ENCODE assay signal across 14 cellular contexts in the genomic region with DNA sequence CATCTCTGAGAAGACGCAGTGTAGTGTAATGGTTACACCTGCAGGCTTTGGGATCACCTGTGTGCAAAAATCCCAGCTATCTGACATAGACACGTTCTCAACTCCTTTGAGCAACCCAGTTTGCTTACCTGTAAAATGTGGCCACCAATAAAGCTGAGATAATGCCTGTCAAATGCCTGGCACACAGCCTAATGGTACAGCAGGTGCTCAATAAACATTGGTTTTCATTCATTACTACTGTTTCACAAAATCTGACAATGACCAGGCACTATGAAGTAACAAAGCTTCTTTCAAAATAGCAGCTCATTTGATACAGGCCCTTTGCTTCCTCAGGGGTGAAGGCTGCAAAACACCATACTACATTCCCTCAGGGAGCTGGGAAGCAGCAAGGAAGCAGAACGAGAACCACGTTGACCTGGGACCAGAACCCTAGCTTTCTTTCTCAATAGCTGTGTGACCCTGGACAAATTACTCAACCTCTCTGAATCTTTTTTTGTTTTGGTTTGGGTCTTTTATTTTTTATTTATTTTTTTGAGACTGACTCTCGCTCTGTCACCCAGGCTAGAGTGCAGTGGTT. TPM values are rescaled to one million over a fixed set of nuclear protein-coding genes. Genes with fewer than 3 reads are reported as not detected.
DNase-seq lines count a peak whose midpoint lies in the region; ATAC-seq, FAIRE-seq and TF ChIP-seq lines count a peak whose summit lies in the region.
"Had no signal": no experiment of that assay in that cellular context is flagged by ENCODE, and none has a peak within 500 bp of the region (broad histone marks: within the 10 kb centered on the region; RNA-seq: fewer than 3 reads in every experiment).

No MANE protein-coding gene starts in this region.

- TF ChIP-seq EP300 in K562 (IDR thresholded peaks at IDR 0.05; ENCODE audit: low read length) (no peak), stomach (IDR thresholded peaks at IDR 0.05) (no peak)

- H3K4me2 ChIP-seq in K562 (ENCODE audit: insufficient read depth, low read length): no peak overlapping the region

- no peak overlapping the region for H3K4me3 ChIP-seq in K562
- H3K4me3 ChIP-seq in stomach: no peak overlapping the region
- no peak overlapping the region for H3K4me3 ChIP-seq in heart right ventricle
- no peak overlapping the region for H3K4me3 ChIP-seq in Peyer's patch
- H3K4me3 ChIP-seq: ovary had no signal

- intact Hi-C loops in activated CD4-positive, alpha-beta memory T cell treated with anti-CD3 and anti-CD28 coated beads for 36 hours (cut with micrococcal nuclease): no loop called here
- intact Hi-C loops in K562 (cut with micrococcal nuclease) (no loop called here), stomach (cut with DNase I; ENCODE audit: low total_unique reads) (no loop called here), heart right ventricle (cut with DNase I) (no loop called here)

- TF ChIP-seq CTCF in K562 (IDR thresholded peaks at IDR 0.05 in 2 of 3, conservative IDR thresholded peaks at IDR 0.05 in 1 of 3; ENCODE audit: insufficient read depth in 2 of 3, low read depth in 1 of 3, low read length in 3 of 3): no peak
- no peak for TF ChIP-seq CTCF in stomach (IDR thresholded peaks at IDR 0.05)
- no peak for TF ChIP-seq CTCF in heart right ventricle (IDR thresholded peaks at IDR 0.05)
- TF ChIP-seq CTCF in Peyer's patch (IDR thresholded peaks at IDR 0.05): no peak

- H3K4me3 Mint-ChIP-seq in activated CD4-positive, alpha-beta memory T cell treated with anti-CD3 and anti-CD28 coated beads, Interleukin-2, amount 10 ng/mL, durations not matched to agents 7 days and 5 days: no peak overlapping the region
- no peak overlapping the region for H3K4me3 Mint-ChIP-seq in activated CD4-positive, alpha-beta memory T cell treated with anti-CD3 and anti-CD28 coated beads for 36 hours

- in situ Hi-C loops in K562 (cut with MboI): loop anchor here (5.0 kb wide), 1 partner anchor 74 kb away; a partner anchor contains a TSS

- CTCF ChIA-PET in activated CD4-positive, alpha-beta memory T cell treated with anti-CD3 and anti-CD28 coated beads, Interleukin-2, amount 10 ng/mL, durations not matched to agents 7 days and 5 days (lab: Charles Lee): interaction anchor here (1.8 kb wide), 1 partner anchor 57 kb away, joined by 7 read pairs; no protein-coding TSS in a partner anchor
- CTCF ChIA-PET in activated CD4-positive, alpha-beta memory T cell treated with anti-CD3 and anti-CD28 coated beads for 36 hours (lab: Charles Lee): interaction anchor here (0.6 to 2.1 kb wide), 6 partner anchors 15 to 204 kb away, joined by 3 to 5 read pairs (median 4); no protein-coding TSS in a partner anchor
- CTCF ChIA-PET in K562 (lab: Yijun Ruan, JAX; ENCODE audit: low intra/inter-chr PET ratio): no interaction called here

- H3K36me3 Mint-ChIP-seq in activated CD4-positive, alpha-beta memory T cell treated with anti-CD3 and anti-CD28 coated beads, Interleukin-2, amount 10 ng/mL, durations not matched to agents 7 days and 5 days (ENCODE audit: low read depth): peaks cover 2% of the 10 kb centered on the region
- peaks cover 3% of the 10 kb centered on the region for H3K36me3 Mint-ChIP-seq in activated CD4-positive, alpha-beta memory T cell treated with anti-CD3 and anti-CD28 coated beads for 36 hours

- 87% methylated on average over 5 of the region's 5 CpGs for WGBS in K562 (ENCODE audit: insufficient coverage, low coverage, missing lambda C conversion rate)
- WGBS in stomach, 5 donors: 68 to 80% (median 74%) methylated on average over 5 of the region's 5 CpGs
- 81 to 85% methylated on average over 5 of the region's 5 CpGs for WGBS in heart right ventricle, 2 donors

- no peaks in the 10 kb centered on the region for H3K27me3 ChIP-seq in K562 (ENCODE audit: control insufficient read depth in 2 of 2, insufficient read depth in 2 of 2, low read length in 2 of 2)
- H3K27me3 ChIP-seq in stomach: no peaks in the 10 kb centered on the region
- no peaks in the 10 kb centered on the region for H3K27me3 ChIP-seq in heart right ventricle
- H3K27me3 ChIP-seq in Peyer's patch: no peaks in the 10 kb centered on the region
- H3K27me3 ChIP-seq: ovary had no signal

- H3K4me1 ChIP-seq in K562 (replicated peaks in 1 of 2; ENCODE audit: control insufficient read depth in 2 of 2, insufficient read depth in 2 of 2, low read length in 2 of 2): peaks cover 17 to 43% of the 10 kb centered on the region in 2 experiments; a peak in 4 of 5 replicates
- peaks cover 20 to 70% (median 60%) of the 10 kb centered on the region in 4 donors for H3K4me1 ChIP-seq in stomach
- H3K4me1 ChIP-seq in heart right ventricle: peaks cover 17 to 49% (median 32%) of the 10 kb centered on the region in 9 donors
- H3K4me1 ChIP-seq in Peyer's patch: peaks cover 0 to 11% (median 4%) of the 10 kb centered on the region in 4 donors

- H3K27ac Mint-ChIP-seq in activated CD4-positive, alpha-beta memory T cell treated with anti-CD3 and anti-CD28 coated beads, Interleukin-2, amount 10 ng/mL, durations not matched to agents 7 days and 5 days: peak overlapping the region; percentile 57
- H3K27ac Mint-ChIP-seq in activated CD4-positive, alpha-beta memory T cell treated with anti-CD3 and anti-CD28 coated beads for 36 hours: no peak overlapping the region

- DNase-seq in activated CD4-positive, alpha-beta memory T cell treated with anti-CD3 and anti-CD28 coated beads, Interleukin-2, amount 10 ng/mL, durations not matched to agents 7 days and 5 days: no peak
- DNase-seq in activated CD4-positive, alpha-beta memory T cell treated with anti-CD3 and anti-CD28 coated beads for 36 hours: no peak
- DNase-seq in NCI-H146 treated with DMSO at 0.1 percent for 48 hours (lab: John Stamatoyannopoulos, UW; ENCODE audit: unreplicated experiment) (peak; percentile 75), K562 (ENCODE audit: extremely low read depth in 1 of 4, low spot score in 3 of 4) (no peak), stomach (no peak), heart right ventricle (no peak), Peyer's patch (no peak), NCI-H82 (lab: John Stamatoyannopoulos, UW) (no peak)
- DNase-seq: activated CD4-positive, CD25-positive, alpha-beta regulatory T cell treated with anti-CD3 and anti-CD28 coated beads, Interleukin-2, amount 50 U/mL, for 72 hours; activated naive CD4-positive, alpha-beta T cell; C1 segment of cervical spinal cord; KG1; ovary had no signal

- H3K27ac ChIP-seq in K562 (ENCODE audit: extremely low read depth, low read depth, low read length): no peak overlapping the region
- peak overlapping the region in 3 of 5 donors; percentile 33 to 68 (median 49) for H3K27ac ChIP-seq in stomach
- H3K27ac ChIP-seq in heart right ventricle: no peak overlapping the region
- H3K27ac ChIP-seq in Peyer's patch: no peak overlapping the region
- H3K27ac ChIP-seq: ovary had no signal

- no peak for TF ChIP-seq RAD21 in K562 (CRISPR knock-in tag; conservative IDR thresholded peaks at IDR 0.05 in 1 of 2, IDR thresholded peaks at IDR 0.05 in 1 of 2)

- no peak overlapping the region for H2AFZ ChIP-seq in K562 (ENCODE audit: low read depth, low read length)

- H3K9ac ChIP-seq in K562 (ENCODE audit: insufficient read depth in 1 of 2, low read depth in 2 of 2, low read length in 2 of 2): no peak overlapping the region

- POLR2A ChIA-PET in activated CD4-positive, alpha-beta memory T cell treated with anti-CD3 and anti-CD28 coated beads, Interleukin-2, amount 10 ng/mL, durations not matched to agents 7 days and 5 days (lab: Charles Lee): interaction anchor here (0.8 kb wide), 1 partner anchor 44 kb away, joined by 3 read pairs; no protein-coding TSS in a partner anchor
- POLR2A ChIA-PET in activated CD4-positive, alpha-beta memory T cell treated with anti-CD3 and anti-CD28 coated beads for 36 hours (lab: Charles Lee): interaction anchor here (0.6 kb wide), 1 partner anchor 124 kb away, joined by 4 read pairs; no protein-coding TSS in a partner anchor
- POLR2A ChIA-PET in K562 (lab: Yijun Ruan, JAX): interaction anchor here (1.0 to 1.7 kb wide), 5 partner anchors 9 to 38 kb away, joined by 3 to 5 read pairs (median 4); a partner anchor contains a TSS

- peaks cover 13% of the 10 kb centered on the region for H4K20me1 ChIP-seq in K562 (replicated peaks; ENCODE audit: control insufficient read depth, insufficient read depth, low read length)

- no peak for FAIRE-seq in K562 (lab: Jason Lieb, UNC)

- H3K36me3 ChIP-seq in K562 (ENCODE audit: control insufficient read depth, insufficient read depth, low read length) (peaks cover 66% of the 10 kb centered on the region; the same call in 2 of the 3 replicates), stomach (peaks cover 0 to 11% (median under 1%) of the 10 kb centered on the region in 4 donors), heart right ventricle (peaks cover 0 to 8% (median 0%) of the 10 kb centered on the region in 9 donors), Peyer's patch (peaks cover 0 to 1% (median 0%) of the 10 kb centered on the region in 3 donors)
- H3K36me3 ChIP-seq: ovary had no signal

- no TSS peak for BruUV-seq in K562 (replicated peaks; lab: Mats Ljungman, UMichigan)

- TF ChIP-seq POLR2A in K562 (conservative IDR thresholded peaks at IDR 0.05) (no peak), stomach (IDR thresholded peaks at IDR 0.05) (no peak), Peyer's patch (IDR thresholded peaks at IDR 0.05) (no peak)

- H3K79me2 ChIP-seq in K562 (ENCODE audit: control insufficient read depth, insufficient read depth, low read length): peaks cover 92% of the 10 kb centered on the region

- ATAC-seq in K562 (no peak), heart right ventricle (no peak)
- ATAC-seq: esophagus mucosa had no signal

- no peaks in the 10 kb centered on the region for H3K27me3 Mint-ChIP-seq in activated CD4-positive, alpha-beta memory T cell treated with anti-CD3 and anti-CD28 coated beads, Interleukin-2, amount 10 ng/mL, durations not matched to agents 7 days and 5 days
- H3K27me3 Mint-ChIP-seq in activated CD4-positive, alpha-beta memory T cell treated with anti-CD3 and anti-CD28 coated beads for 36 hours: no peaks in the 10 kb centered on the region

- no peaks in the 10 kb centered on the region for H3K9me1 ChIP-seq in K562 (ENCODE audit: control insufficient read depth, insufficient read depth, low read length)

- peaks cover 17% of the 10 kb centered on the region for H3K4me1 Mint-ChIP-seq in activated CD4-positive, alpha-beta memory T cell treated with anti-CD3 and anti-CD28 coated beads, Interleukin-2, amount 10 ng/mL, durations not matched to agents 7 days and 5 days
- H3K4me1 Mint-ChIP-seq in activated CD4-positive, alpha-beta memory T cell treated with anti-CD3 and anti-CD28 coated beads for 36 hours (ENCODE audit: low read depth): peaks cover 32% of the 10 kb centered on the region

- H3K9me3 ChIP-seq in K562 (replicated peaks; ENCODE audit: control insufficient read depth, insufficient read depth, low read depth, low read length) (peaks cover 9% of the 10 kb centered on the region; the same call in 1 of the 2 replicates), stomach (no peaks in the 10 kb centered on the region), heart right ventricle (no peaks in the 10 kb centered on the region), Peyer's patch (no peaks in the 10 kb centered on the region)
- H3K9me3 ChIP-seq: ovary had no signal

- no peaks in the 10 kb centered on the region for H3K9me3 Mint-ChIP-seq in activated CD4-positive, alpha-beta memory T cell treated with anti-CD3 and anti-CD28 coated beads, Interleukin-2, amount 10 ng/mL, durations not matched to agents 7 days and 5 days
- H3K9me3 Mint-ChIP-seq in activated CD4-positive, alpha-beta memory T cell treated with anti-CD3 and anti-CD28 coated beads for 36 hours: no peaks in the 10 kb centered on the region

RNA-seq across cellular contexts. Expression of a gene that starts 4.8 kb away (rescaled TPM):
- 10 to 100 TPM; 29.7 to 33.9 TPM for total RNA-seq in activated CD4-positive, alpha-beta memory T cell treated with anti-CD3 and anti-CD28 coated beads, Interleukin-2, amount 10 ng/mL, durations not matched to agents 7 days and 5 days
- 10 to 100 TPM; 52.8 to 63.4 TPM for total RNA-seq in activated CD4-positive, alpha-beta memory T cell treated with anti-CD3 and anti-CD28 coated beads for 36 hours
- total RNA-seq in K562 (2011; cell fraction: chromatin; rRNA removed; ENCODE audit: low replicate concordance): 70.0 and 135 TPM in 2 replicates
- 74.5 and 92.1 TPM in 2 replicates for total RNA-seq in K562 (2011; cell fraction: nucleolus; rRNA removed)
- total RNA-seq in K562 (2011; cell fraction: nucleoplasm; rRNA removed): 76.8 and 107 TPM in 2 replicates
- total RNA-seq in K562 (2014; rRNA removed): 173 and 213 TPM in 2 replicates
- 32.6 and 38.7 TPM in 2 replicates for total RNA-seq in K562 (2014; rRNA removed; fragmentation: Illumina TruSeq; extraction: Trizol)
- total RNA-seq in K562 (2015; rRNA removed; fragmentation: Illumina TruSeq; extraction: Trizol): 48.4 and 56.1 TPM in 2 replicates
- total RNA-seq in K562 (2021): 123 and 150 TPM in 2 replicates
- 79.3 and 88.9 TPM in 2 replicates for polyA plus RNA-seq in K562 (2011; rRNA removed)
- 175 and 283 TPM in 2 replicates for polyA plus RNA-seq in K562 (2011; cell fraction: cytosol; rRNA removed)
- 85.0 and 101 TPM in 2 replicates for polyA plus RNA-seq in K562 (2011; cell fraction: nucleus; rRNA removed)
- 96.6 and 100 TPM in 2 replicates for polyA plus RNA-seq in K562 (2012)
- polyA plus RNA-seq in K562 (2014; fragmentation: Illumina TruSeq; extraction: Trizol): 49.0 and 66.3 TPM in 2 replicates
- polyA plus RNA-seq in K562 (2014; fragmentation: Nextera tagmentation; extraction: Ambion mirVana): 10 to 100 TPM; 41.5 to 81.1 TPM
- 243 and 273 TPM in 2 replicates for polyA plus RNA-seq in K562 (2014; rRNA removed)
- polyA minus RNA-seq in K562 (2011; rRNA and poly(A)+ RNA removed): 10.6 and 11.8 TPM in 2 replicates
- 19.8 and 22.7 TPM in 2 replicates for polyA minus RNA-seq in K562 (2011; cell fraction: cytosol; rRNA and poly(A)+ RNA removed)
- 10.8 and 13.7 TPM in 2 replicates for polyA minus RNA-seq in K562 (2011; cell fraction: nucleus; rRNA and poly(A)+ RNA removed)
- total RNA-seq in stomach: 100 to 1,000 TPM in 1 of 5 donors, 10 to 100 TPM in 3, 1 to 10 TPM in 1; 4.7 to 218 (median 28.1) TPM
- 100 to 1,000 TPM in 2 of 3 donors, 10 to 100 TPM in 1; 54.4 to 117 (median 104) TPM for polyA plus RNA-seq in stomach
- 10 to 100 TPM; 44.2 to 75.0 (median 55.6) TPM for total RNA-seq in heart right ventricle
- polyA plus RNA-seq in heart right ventricle: 100 to 1,000 TPM; 136 to 288 TPM
- 10 to 100 TPM; 18.2 to 61.4 (median 49.3) TPM for total RNA-seq in Peyer's patch

RNA-seq across cellular contexts. Expression of a gene that starts 25.4 kb away (rescaled TPM):
- under 1 TPM in 1 of 2 experiments, not detected in 1; 0.08 TPM for total RNA-seq in activated CD4-positive, alpha-beta memory T cell treated with anti-CD3 and anti-CD28 coated beads, Interleukin-2, amount 10 ng/mL, durations not matched to agents 7 days and 5 days
- under 1 TPM in 1 of 2 experiments, not detected in 1; 0.07 TPM for total RNA-seq in activated CD4-positive, alpha-beta memory T cell treated with anti-CD3 and anti-CD28 coated beads for 36 hours
- total RNA-seq in K562 (2011; cell fraction: chromatin; rRNA removed; ENCODE audit: low replicate concordance): 1.2 and 9.8 TPM in 2 replicates
- total RNA-seq in K562 (2011; cell fraction: nucleolus; rRNA removed): 10.1 and 15.2 TPM in 2 replicates
- total RNA-seq in K562 (2011; cell fraction: nucleoplasm; rRNA removed): 3.7 and 5.7 TPM in 2 replicates
- total RNA-seq in K562 (2014; rRNA removed) (1.7 and 2.2 TPM in 2 replicates), K562 (2014; rRNA removed; fragmentation: Illumina TruSeq; extraction: Trizol) (0.06 and 0.07 TPM in 2 replicates), K562 (2015; rRNA removed; fragmentation: Illumina TruSeq; extraction: Trizol) (0.51 and 1.1 TPM in 2 replicates), K562 (2021) (2.4 and 2.5 TPM in 2 replicates), stomach (10 to 100 TPM; 10.5 to 25.6 (median 11.6) TPM), heart right ventricle (10 to 100 TPM in 1 of 10 donors, 1 to 10 TPM in 9; 3.1 to 14.7 (median 5.8) TPM), Peyer's patch (10 to 100 TPM in 2 of 4 donors, 1 to 10 TPM in 2; 2.1 to 18.2 (median 8.4) TPM)
- polyA plus RNA-seq in K562 (2011; rRNA removed) (0.31 and 1.2 TPM in 2 replicates), K562 (2014; fragmentation: Illumina TruSeq; extraction: Trizol) (0.16 and 0.42 TPM in 2 replicates), K562 (2014; fragmentation: Nextera tagmentation; extraction: Ambion mirVana) (under 1 TPM in 1 of 2 experiments, not detected in 1; 0.01 TPM), K562 (2014; rRNA removed) (0.78 and 0.90 TPM in 2 replicates), stomach (1 to 10 TPM; 3.7 to 7.2 (median 5.1) TPM), heart right ventricle (10 to 100 TPM in 1 of 2 donors, 1 to 10 TPM in 1; 7.7 to 27.9 TPM)
- polyA plus RNA-seq in K562 (2011; cell fraction: cytosol; rRNA removed): 0.78 and 3.2 TPM in 2 replicates
- 1.2 and 2.6 TPM in 2 replicates for polyA plus RNA-seq in K562 (2011; cell fraction: nucleus; rRNA removed)
- 2.9 and 6.1 TPM in 2 replicates for polyA plus RNA-seq in K562 (2012)
- 0.56 and 0.63 TPM in 2 replicates for polyA minus RNA-seq in K562 (2011; rRNA and poly(A)+ RNA removed)
- 1.1 and 2.8 TPM in 2 replicates for polyA minus RNA-seq in K562 (2011; cell fraction: cytosol; rRNA and poly(A)+ RNA removed)
- 3.4 and 6.3 TPM in 2 replicates for polyA minus RNA-seq in K562 (2011; cell fraction: nucleus; rRNA and poly(A)+ RNA removed)

RNA-seq across cellular contexts. Expression of a gene that starts 30.4 kb away (rescaled TPM):
- total RNA-seq in activated CD4-positive, alpha-beta memory T cell treated with anti-CD3 and anti-CD28 coated beads, Interleukin-2, amount 10 ng/mL, durations not matched to agents 7 days and 5 days: under 1 TPM; 0.40 to 0.45 TPM
- total RNA-seq in activated CD4-positive, alpha-beta memory T cell treated with anti-CD3 and anti-CD28 coated beads for 36 hours: under 1 TPM; 0.52 to 0.68 TPM
- 2.1 and 6.1 TPM in 2 replicates for total RNA-seq in K562 (2011; cell fraction: chromatin; rRNA removed; ENCODE audit: low replicate concordance)
- total RNA-seq in K562 (2011; cell fraction: nucleolus; rRNA removed): 3.8 and 4.2 TPM in 2 replicates
- 2.9 and 3.6 TPM in 2 replicates for total RNA-seq in K562 (2011; cell fraction: nucleoplasm; rRNA removed)
- total RNA-seq in K562 (2014; rRNA removed) (0.91 and 1.4 TPM in 2 replicates), K562 (2014; rRNA removed; fragmentation: Illumina TruSeq; extraction: Trizol) (0.10 and 0.11 TPM in 2 replicates), K562 (2015; rRNA removed; fragmentation: Illumina TruSeq; extraction: Trizol) (0.33 and 0.68 TPM in 2 replicates), K562 (2021) (7.6 and 9.0 TPM in 2 replicates), stomach (10 to 100 TPM in 1 of 5 donors, 1 to 10 TPM in 4; 3.2 to 21.0 (median 4.6) TPM), heart right ventricle (10 to 100 TPM in 8 of 10 donors, 1 to 10 TPM in 2; 9.0 to 16.9 (median 14.9) TPM), Peyer's patch (1 to 10 TPM in 3 of 4 donors, under 1 TPM in 1; 0.35 to 3.3 (median 1.7) TPM)
- polyA plus RNA-seq in K562 (2011; rRNA removed) (0.57 and 1.0 TPM in 2 replicates), K562 (2014; fragmentation: Illumina TruSeq; extraction: Trizol) (2.2 and 5.8 TPM in 2 replicates), K562 (2014; fragmentation: Nextera tagmentation; extraction: Ambion mirVana) (under 1 TPM; 0.10 to 0.25 TPM), K562 (2014; rRNA removed) (2.3 and 2.9 TPM in 2 replicates), stomach (1 to 10 TPM; 4.4 to 9.0 (median 5.8) TPM), heart right ventricle (10 to 100 TPM in 1 of 2 donors, 1 to 10 TPM in 1; 6.9 to 13.1 TPM)
- 1.0 and 2.2 TPM in 2 replicates for polyA plus RNA-seq in K562 (2011; cell fraction: cytosol; rRNA removed)
- 2.8 and 4.9 TPM in 2 replicates for polyA plus RNA-seq in K562 (2011; cell fraction: nucleus; rRNA removed)
- polyA plus RNA-seq in K562 (2012): 6.8 and 7.9 TPM in 2 replicates
- polyA minus RNA-seq in K562 (2011; rRNA and poly(A)+ RNA removed): 0.27 and 0.32 TPM in 2 replicates
- polyA minus RNA-seq in K562 (2011; cell fraction: cytosol; rRNA and poly(A)+ RNA removed): 3.3 and 4.6 TPM in 2 replicates
- 1.00 and 1.1 TPM in 2 replicates for polyA minus RNA-seq in K562 (2011; cell fraction: nucleus; rRNA and poly(A)+ RNA removed)

Comparison
In these comparisons a context has a peak if more than half of its experiments do, and no peak if none do; other contexts are left out.
1. H3K27ac ChIP-seq: peak in stomach (3 of 5); none in K562 (single experiment), heart right ventricle (0 of 10) and Peyer's patch (0 of 4).